Comparison of ENCODE assay signal across 9 cellular contexts in the genomic region with DNA sequence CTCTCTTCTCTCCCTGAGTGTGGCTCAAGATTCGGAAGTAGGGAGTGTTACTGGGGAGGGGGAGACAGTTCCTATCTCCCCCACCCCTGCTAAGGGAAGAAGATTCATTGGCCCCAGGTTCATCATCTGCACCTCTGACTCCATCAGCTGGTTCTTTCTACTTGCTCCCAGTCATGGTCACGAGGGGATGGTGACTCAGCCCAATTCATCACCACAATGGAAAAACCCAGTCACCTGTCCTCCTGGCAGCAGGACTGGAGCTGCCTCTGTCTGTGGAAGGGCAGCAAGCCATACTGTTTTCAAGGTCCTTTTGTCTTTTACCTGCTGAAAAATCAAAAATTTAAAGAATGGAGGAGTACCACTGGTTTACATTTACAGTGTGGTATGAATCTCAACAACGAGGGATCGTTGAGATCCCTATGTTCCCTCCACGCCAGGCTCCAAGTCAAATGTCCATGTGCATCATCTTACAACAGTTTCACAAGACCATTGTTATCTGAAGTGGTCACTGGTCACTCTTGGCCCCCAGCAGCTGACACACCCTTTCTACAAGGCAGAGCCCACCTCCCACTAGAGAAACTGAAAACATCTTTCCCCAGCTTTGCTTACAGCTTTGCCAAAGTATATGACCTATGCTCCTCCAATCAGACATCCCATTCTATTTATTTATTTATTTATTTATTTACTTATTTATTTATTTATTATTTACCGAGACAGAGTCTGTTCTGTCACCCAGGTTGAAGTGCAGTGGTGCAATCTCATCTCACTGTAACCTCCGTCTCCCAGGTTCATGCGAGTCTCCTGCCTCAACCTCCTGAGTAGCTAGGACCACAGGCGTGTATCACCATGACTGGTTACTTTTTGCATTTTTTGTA. TPM values are rescaled to one million over a fixed set of nuclear protein-coding genes. Genes with fewer than 3 reads are reported as not detected.
A peak's percentile ranks its signal among the peaks of the same experiment; 100 is the strongest.
DNase-seq lines count a peak whose midpoint lies in the region; ATAC-seq and TF ChIP-seq lines count a peak whose summit lies in the region.
"Had no signal": no experiment of that assay in that cellular context is flagged by ENCODE, and none has a peak within 500 bp of the region (broad histone marks: within the 10 kb centered on the region; RNA-seq: fewer than 3 reads in every experiment).

No MANE protein-coding gene starts in this region.

- peak; percentile 33 for DNase-seq in stimulated activated naive CD4-positive, alpha-beta T cell treated with Interleukin-2 at 50 U/mL for 16 hours (lab: John Stamatoyannopoulos, UW)
- no peak for DNase-seq in stimulated activated naive CD4-positive, alpha-beta T cell (lab: John Stamatoyannopoulos, UW)
- DNase-seq in activated T-cell treated with anti-CD3 and anti-CD28 coated beads, Interleukin-2, amount 50 U/mL, for 4 hours: peak; percentile 30
- DNase-seq in iris pigment epithelial cell (ENCODE audit: low read depth) (peak; percentile 67), chondrocyte (ENCODE audit: low spot score) (no peak), NCI-H2029 treated with DMSO at 0.1 percent for 48 hours (lab: John Stamatoyannopoulos, UW) (no peak), mucosa of descending colon (no peak)
- DNase-seq: DMS153 had no signal

- intact Hi-C loops in mucosa of descending colon (cut with DNase I, micrococcal nuclease): no loop called here

- no peak overlapping the region for H3K27ac Mint-ChIP-seq in chondrocyte (ENCODE audit: unreplicated experiment)

- H3K27me3 Mint-ChIP-seq in activated T-cell treated with anti-CD3 and anti-CD28 coated beads, Interleukin-2, amount 50 U/mL, for 4 hours (ENCODE audit: low read depth): peaks cover 31% of the 10 kb centered on the region
- H3K27me3 Mint-ChIP-seq in chondrocyte (ENCODE audit: low read depth): peaks cover 29% of the 10 kb centered on the region

- peaks cover 7% of the 10 kb centered on the region for H3K4me1 Mint-ChIP-seq in activated T-cell treated with anti-CD3 and anti-CD28 coated beads, Interleukin-2, amount 50 U/mL, for 4 hours (ENCODE audit: low read depth)
- H3K4me1 Mint-ChIP-seq in chondrocyte (ENCODE audit: low read depth): peaks cover 1% of the 10 kb centered on the region

- TF ChIP-seq CTCF in chondrocyte (IDR thresholded peaks at IDR 0.05): no peak
- TF ChIP-seq CTCF in mucosa of descending colon (IDR thresholded peaks at IDR 0.05): no peak

- no peaks in the 10 kb centered on the region for H3K36me3 Mint-ChIP-seq in activated T-cell treated with anti-CD3 and anti-CD28 coated beads, Interleukin-2, amount 50 U/mL, for 4 hours (ENCODE audit: insufficient read depth)
- no peaks in the 10 kb centered on the region for H3K36me3 Mint-ChIP-seq in chondrocyte (ENCODE audit: low read depth)

- ATAC-seq in activated T-cell treated with anti-CD3 and anti-CD28 coated beads, Interleukin-2, amount 50 U/mL, for 4 hours: peak; percentile 68 to 73
- ATAC-seq in GM19023 (IDR thresholded peaks at IDR 0.05; ENCODE audit: unreplicated experiment) (no peak), mucosa of descending colon (no peak)

- peaks cover 9% of the 10 kb centered on the region for H3K4me1 ChIP-seq in mucosa of descending colon (ENCODE audit: low read depth)

- H3K9me3 ChIP-seq in mucosa of descending colon: no peaks in the 10 kb centered on the region

- no peak overlapping the region for H3K4me3 Mint-ChIP-seq in activated T-cell treated with anti-CD3 and anti-CD28 coated beads, Interleukin-2, amount 50 U/mL, for 4 hours
- no peak overlapping the region for H3K4me3 Mint-ChIP-seq in chondrocyte (ENCODE audit: unreplicated experiment)

- H3K4me3 ChIP-seq in mucosa of descending colon: no peak overlapping the region

- no peaks in the 10 kb centered on the region for H3K9me3 Mint-ChIP-seq in activated T-cell treated with anti-CD3 and anti-CD28 coated beads, Interleukin-2, amount 50 U/mL, for 4 hours
- no peaks in the 10 kb centered on the region for H3K9me3 Mint-ChIP-seq in chondrocyte (ENCODE audit: low read depth)

- no peaks in the 10 kb centered on the region for H3K36me3 ChIP-seq in mucosa of descending colon (ENCODE audit: low read depth)

RNA-seq across cellular contexts. Expression of a gene that starts 40.4 kb away (rescaled TPM):
- under 1 TPM; 0.54 to 0.91 (median 0.84) TPM for total RNA-seq in activated T-cell treated with anti-CD3 and anti-CD28 coated beads, Interleukin-2, amount 50 U/mL, for 4 hours
- total RNA-seq in chondrocyte (5.8 to 8.7 TPM (median 6.0 TPM) in 3 replicates), mucosa of descending colon (10 to 100 TPM in 1 of 3 donors, 1 to 10 TPM in 2; 3.0 to 15.8 (median 3.6) TPM)

RNA-seq across cellular contexts. Expression of a gene that starts 55.7 kb away (rescaled TPM):
- total RNA-seq in activated T-cell treated with anti-CD3 and anti-CD28 coated beads, Interleukin-2, amount 50 U/mL, for 4 hours: 10 to 100 TPM; 31.7 to 36.5 (median 33.3) TPM
- total RNA-seq in chondrocyte (10.4 to 16.4 TPM (median 13.0 TPM) in 3 replicates), mucosa of descending colon (10 to 100 TPM; 12.8 to 17.5 (median 14.2) TPM)

Comparison
In these comparisons a context has a peak if more than half of its experiments do, and no peak if none do; other contexts are left out.
1. DNase-seq: peak in stimulated activated naive CD4-positive, alpha-beta T cell treated with Interleukin-2 at 50 U/mL for 16 hours (single experiment), activated T-cell treated with anti-CD3 and anti-CD28 coated beads, Interleukin-2, amount 50 U/mL, for 4 hours (single experiment) and iris pigment epithelial cell (single experiment); none in stimulated activated naive CD4-positive, alpha-beta T cell (0 of 6), chondrocyte (single experiment), NCI-H2029 treated with DMSO at 0.1 percent for 48 hours (single experiment) and mucosa of descending colon (0 of 3).
2. ATAC-seq: peak in activated T-cell treated with anti-CD3 and anti-CD28 coated beads, Interleukin-2, amount 50 U/mL, for 4 hours (2 of 2); none in GM19023 (single experiment) and mucosa of descending colon (single experiment).